1 cellular context compared by ENCODE assay signal in genomic region chr2:105595536-105595935, GRCh38.
TF ChIP-seq lines count a peak whose summit lies in the region.

No MANE protein-coding gene starts in this region.

TF ChIP-seq in GM23338, 12 proteins besides CTCF, POLR2A, EP300 and RAD21 (continued from another document):
- TF ChIP-seq, protein P1, sequence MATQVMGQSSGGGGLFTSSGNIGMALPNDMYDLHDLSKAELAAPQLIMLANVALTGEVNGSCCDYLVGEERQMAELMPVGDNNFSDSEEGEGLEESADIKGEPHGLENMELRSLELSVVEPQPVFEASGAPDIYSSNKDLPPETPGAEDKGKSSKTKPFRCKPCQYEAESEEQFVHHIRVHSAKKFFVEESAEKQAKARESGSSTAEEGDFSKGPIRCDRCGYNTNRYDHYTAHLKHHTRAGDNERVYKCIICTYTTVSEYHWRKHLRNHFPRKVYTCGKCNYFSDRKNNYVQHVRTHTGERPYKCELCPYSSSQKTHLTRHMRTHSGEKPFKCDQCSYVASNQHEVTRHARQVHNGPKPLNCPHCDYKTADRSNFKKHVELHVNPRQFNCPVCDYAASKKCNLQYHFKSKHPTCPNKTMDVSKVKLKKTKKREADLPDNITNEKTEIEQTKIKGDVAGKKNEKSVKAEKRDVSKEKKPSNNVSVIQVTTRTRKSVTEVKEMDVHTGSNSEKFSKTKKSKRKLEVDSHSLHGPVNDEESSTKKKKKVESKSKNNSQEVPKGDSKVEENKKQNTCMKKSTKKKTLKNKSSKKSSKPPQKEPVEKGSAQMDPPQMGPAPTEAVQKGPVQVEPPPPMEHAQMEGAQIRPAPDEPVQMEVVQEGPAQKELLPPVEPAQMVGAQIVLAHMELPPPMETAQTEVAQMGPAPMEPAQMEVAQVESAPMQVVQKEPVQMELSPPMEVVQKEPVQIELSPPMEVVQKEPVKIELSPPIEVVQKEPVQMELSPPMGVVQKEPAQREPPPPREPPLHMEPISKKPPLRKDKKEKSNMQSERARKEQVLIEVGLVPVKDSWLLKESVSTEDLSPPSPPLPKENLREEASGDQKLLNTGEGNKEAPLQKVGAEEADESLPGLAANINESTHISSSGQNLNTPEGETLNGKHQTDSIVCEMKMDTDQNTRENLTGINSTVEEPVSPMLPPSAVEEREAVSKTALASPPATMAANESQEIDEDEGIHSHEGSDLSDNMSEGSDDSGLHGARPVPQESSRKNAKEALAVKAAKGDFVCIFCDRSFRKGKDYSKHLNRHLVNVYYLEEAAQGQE (IDR thresholded peaks at IDR 0.05; ENCODE audit: unreplicated experiment), result no peak
- TF ChIP-seq ETS1 (IDR thresholded peaks at IDR 0.05), result no peak
